Comparison of ENCODE assay signal across 1 cellular context in genomic region chr1:115295904-115296696, GRCh38.
TF ChIP-seq lines count a peak whose summit lies in the region.

No MANE protein-coding gene starts in this region.

TF ChIP-seq in IMR-90, 13 proteins besides CTCF, POLR2A, EP300 and RAD21 (continued from another document):
- TF ChIP-seq MAFK (IDR thresholded peaks at IDR 0.05; ENCODE audit: low read depth, low read length) (no peak), NFE2L2 (IDR thresholded peaks at IDR 0.05; ENCODE audit: low read depth, low read length) (no peak), MXI1 (IDR thresholded peaks at IDR 0.05; ENCODE audit: borderline replicate concordance, low read depth, low read length) (no peak), CEBPB (IDR thresholded peaks at IDR 0.05; ENCODE audit: low read depth, low read length) (no peak), RFX5 (IDR thresholded peaks at IDR 0.05; ENCODE audit: low read depth, low read length) (no peak), FOS (IDR thresholded peaks at IDR 0.05; ENCODE audit: low read depth, low read length) (no peak), RCOR1 (IDR thresholded peaks at IDR 0.05; ENCODE audit: insufficient replicate concordance, low read length) (no peak), CHD1 (IDR thresholded peaks at IDR 0.05; ENCODE audit: low read depth, low read length) (no peak)
